8 cellular contexts compared by ENCODE assay signal in genomic region chr3:184018424-184018973, GRCh38. TPM values are rescaled to one million over a fixed set of nuclear protein-coding genes. Genes with fewer than 3 reads are reported as not detected.
DNase-seq lines count a peak whose midpoint lies in the region; ATAC-seq and TF ChIP-seq lines count a peak whose summit lies in the region.

No MANE protein-coding gene starts in this region.

- H3K4me3 ChIP-seq in GM23248 (peak overlapping the region; percentile 100), WI38 (ENCODE audit: low read depth, low read length) (peak overlapping the region; percentile 99), skeletal muscle satellite cell (ENCODE audit: low read length) (peak overlapping the region; percentile 99)

- H3K9me3 ChIP-seq in GM23248 (ENCODE audit: low read depth) (no peaks in the 10 kb centered on the region), skeletal muscle satellite cell (replicated peaks; ENCODE audit: low read length) (no peaks in the 10 kb centered on the region)

- H3K4me1 ChIP-seq in GM23248 (ENCODE audit: insufficient read depth) (peaks cover 16% of the 10 kb centered on the region; the same call in 1 of the 2 replicates), skeletal muscle satellite cell (ENCODE audit: control insufficient read depth, insufficient read depth, low read length) (peaks cover 19% of the 10 kb centered on the region)

- peaks cover 37% of the 10 kb centered on the region for H3K79me2 ChIP-seq in GM23248 (ENCODE audit: insufficient read depth)

- peaks cover 3% of the 10 kb centered on the region for H3K27me3 Mint-ChIP-seq in glutamatergic neuron (ENCODE audit: unreplicated experiment)

- H3K4me1 Mint-ChIP-seq in glutamatergic neuron (ENCODE audit: low read depth, unreplicated experiment): peaks cover 24% of the 10 kb centered on the region

- peak overlapping the region; percentile 99 for H3K4me3 Mint-ChIP-seq in glutamatergic neuron (ENCODE audit: unreplicated experiment)

- peaks cover 11% of the 10 kb centered on the region for H3K9me3 Mint-ChIP-seq in glutamatergic neuron (ENCODE audit: unreplicated experiment)

- DNase-seq in GM23248 (no peak), glutamatergic neuron (no peak), epidermal melanocyte (ENCODE audit: insufficient read length, low spot score) (no peak)

- H3K36me3 Mint-ChIP-seq in glutamatergic neuron (ENCODE audit: unreplicated experiment): no peaks in the 10 kb centered on the region

- no peaks in the 10 kb centered on the region for H3F3A ChIP-seq in GM23248 (ENCODE audit: insufficient read depth)

- peak overlapping the region; percentile 83 for H3K9ac ChIP-seq in GM23248
- H3K9ac ChIP-seq in skeletal muscle satellite cell (ENCODE audit: low read depth, low read length): peak overlapping the region; percentile 87

- peak overlapping the region; percentile 98 for H3K27ac Mint-ChIP-seq in glutamatergic neuron (ENCODE audit: unreplicated experiment)

- no peak for TF ChIP-seq CTCF in WI38 (IDR thresholded peaks at IDR 0.05; ENCODE audit: low read depth, low read length)
- no peak for TF ChIP-seq CTCF in glutamatergic neuron (IDR thresholded peaks at IDR 0.05; ENCODE audit: partially characterized antibody, unreplicated experiment)

- H3K27me3 ChIP-seq in GM23248 (replicated peaks; ENCODE audit: insufficient read depth): no peaks in the 10 kb centered on the region
- peaks cover 12% of the 10 kb centered on the region for H3K27me3 ChIP-seq in skeletal muscle satellite cell (ENCODE audit: control insufficient read depth, insufficient read depth, low read length)

- H3K9me2 ChIP-seq in GM23248 (ENCODE audit: insufficient read depth): no peaks in the 10 kb centered on the region

- 82 to 84% methylated on average over 21 of the region's 21 CpGs for WGBS in GM23248 (ENCODE audit: low coverage in 1 of 2, low lambda C conversion rate in 2 of 2, missing lambda C conversion rate in 2 of 2), 2 experiments

- H2AFZ ChIP-seq in GM23248: peak overlapping the region; percentile 100

- in situ Hi-C loops in GM23248 (cut with MboI): no loop called here

- H3K36me3 ChIP-seq in GM23248 (ENCODE audit: low read depth): peaks cover 4% of the 10 kb centered on the region; the same call in 1 of the 2 replicates
- peaks cover 2% of the 10 kb centered on the region for H3K36me3 ChIP-seq in skeletal muscle satellite cell (ENCODE audit: insufficient read depth, low read length)

- no peaks in the 10 kb centered on the region for H4K20me1 ChIP-seq in GM23248 (ENCODE audit: insufficient read depth)

- H3K4me2 ChIP-seq in GM23248 (ENCODE audit: unreplicated experiment) (peak overlapping the region; percentile 88), skeletal muscle satellite cell (ENCODE audit: low read length) (peak overlapping the region; percentile 99)

- peak overlapping the region; percentile 43 for H3K27ac ChIP-seq in GM23248

- ATAC-seq in GM21786 (IDR thresholded peaks at IDR 0.05; ENCODE audit: unreplicated experiment) (no peak), GM18861 (IDR thresholded peaks at IDR 0.05; ENCODE audit: unreplicated experiment) (no peak), HG03457 (IDR thresholded peaks at IDR 0.05; ENCODE audit: unreplicated experiment) (no peak)

RNA-seq across cellular contexts. Expression of gene ABCC5, which starts 0.8 kb away (rescaled TPM):
- 14.0 and 14.7 TPM in 2 replicates for total RNA-seq in GM23248 (2014; rRNA removed; shearing (Covaris generic))
- 16.1 and 17.1 TPM in 2 replicates for polyA plus RNA-seq in GM23248 (2016; fragmentation: Nextera tagmentation; extraction: Ambion mirVana)
- total RNA-seq in glutamatergic neuron (ENCODE audit: unreplicated experiment): 134 TPM
- 9.4 and 10.9 TPM in 2 replicates for total RNA-seq in skeletal muscle satellite cell (2012; rRNA removed)

RNA-seq across cellular contexts. Expression of gene HTR3D, which starts 13.0 kb away (rescaled TPM):
- not detected in 2 replicates for total RNA-seq in GM23248 (2014; rRNA removed; shearing (Covaris generic))
- not detected in 2 replicates for polyA plus RNA-seq in GM23248 (2016; fragmentation: Nextera tagmentation; extraction: Ambion mirVana)
- total RNA-seq in glutamatergic neuron (ENCODE audit: unreplicated experiment): not detected
- total RNA-seq in skeletal muscle satellite cell (2012; rRNA removed): not detected in 2 replicates

RNA-seq across cellular contexts. Expression of gene HTR3C, which starts 34.3 kb away (rescaled TPM):
- total RNA-seq in GM23248 (2014; rRNA removed; shearing (Covaris generic)): not detected in 2 replicates
- not detected in 2 replicates for polyA plus RNA-seq in GM23248 (2016; fragmentation: Nextera tagmentation; extraction: Ambion mirVana)
- total RNA-seq in glutamatergic neuron (ENCODE audit: unreplicated experiment): not detected
- not detected in 2 replicates for total RNA-seq in skeletal muscle satellite cell (2012; rRNA removed)
